8 cellular contexts compared by ENCODE assay signal in genomic region chr10:9302142-9302746, GRCh38.
DNase-seq lines count a peak whose midpoint lies in the region; ATAC-seq and TF ChIP-seq lines count a peak whose summit lies in the region.

No MANE protein-coding gene starts in this region.

- no peaks in the 10 kb centered on the region for H3K9me3 ChIP-seq in T-helper 17 cell (ENCODE audit: control insufficient read depth, low read length, poor library complexity, severe bottlenecking)

- H3K4me3 ChIP-seq in AG04449 (ENCODE audit: low read depth, low read length) = no peak overlapping the region
- H3K4me3 ChIP-seq in skeletal muscle cell (ENCODE audit: low read depth, low read length) = no peak overlapping the region
- no peak overlapping the region for H3K4me3 ChIP-seq in coronary artery

- H3K4me3 Mint-ChIP-seq in T-helper 17 cell = no peak overlapping the region

- no peak overlapping the region for H3K27ac Mint-ChIP-seq in T-helper 17 cell

- ATAC-seq in T-helper 17 cell (peak; percentile 52), foreskin keratinocyte (peak; percentile 64), GM19324 (IDR thresholded peaks at IDR 0.05; ENCODE audit: low FRiP score, unreplicated experiment) (no peak)

- POLR2A ChIA-PET in AG04449 (lab: Yijun Ruan, JAX) = no interaction called here

- no peak for TF ChIP-seq CTCF in AG04449 (IDR thresholded peaks at IDR 0.05; ENCODE audit: insufficient read depth, low read length, missing control alignments)
- peak; percentile 77 for TF ChIP-seq CTCF in foreskin keratinocyte (conservative IDR thresholded peaks at IDR 0.05)
- no peak for TF ChIP-seq CTCF in coronary artery (IDR thresholded peaks at IDR 0.05)

- H3K27me3 ChIP-seq in foreskin keratinocyte = peaks cover 10% of the 10 kb centered on the region

- peaks cover 5% of the 10 kb centered on the region for H3K4me1 Mint-ChIP-seq in T-helper 17 cell

- no peaks in the 10 kb centered on the region for H3K36me3 Mint-ChIP-seq in T-helper 17 cell (ENCODE audit: low read depth)

- CTCF ChIA-PET in AG04449 (lab: Yijun Ruan, JAX) = interaction anchor here (0.9 to 3.0 kb wide), 6 partner anchors 10 to 1777 kb away, joined by 3 to 17 read pairs (median 4); no protein-coding TSS in a partner anchor

- H3K4me1 ChIP-seq in foreskin keratinocyte = no peaks in the 10 kb centered on the region

- H3K27ac ChIP-seq in foreskin keratinocyte (no peak overlapping the region), coronary artery (no peak overlapping the region)

- peaks cover 37% of the 10 kb centered on the region for H3K27me3 Mint-ChIP-seq in T-helper 17 cell

- DNase-seq in AG04449 (ENCODE audit: low read depth, low spot score) = peak; percentile 3
- DNase-seq in ELR (ENCODE audit: low read depth) = peak; percentile 56
- peak; percentile 89 to 94 for DNase-seq in Kasumi-1 (lab: John Stamatoyannopoulos, UW)
- no peak for DNase-seq in T-helper 17 cell
- DNase-seq in foreskin keratinocyte = peak; percentile 14 to 58
- peak; percentile 4 for DNase-seq in skeletal muscle cell (ENCODE audit: low read depth)
- no peak for DNase-seq in coronary artery (ENCODE audit: low spot score)

Comparison
In these comparisons a context has a peak if more than half of its experiments do, and no peak if none do; other contexts are left out.
1. DNase-seq: peak in AG04449 (single experiment), ELR (single experiment), Kasumi-1 (2 of 2), foreskin keratinocyte (2 of 2) and skeletal muscle cell (single experiment); none in T-helper 17 cell (0 of 3) and coronary artery (single experiment).